ENCODE assay signal across 13 cellular contexts in genomic region chr13:74306496-74306895, GRCh38.
DNase-seq lines count a peak whose midpoint lies in the region; ATAC-seq and TF ChIP-seq lines count a peak whose summit lies in the region.
"Had no signal": no experiment of that assay in that cellular context is flagged by ENCODE, and none has a peak within 500 bp of the region (broad histone marks: within the 10 kb centered on the region; RNA-seq: fewer than 3 reads in every experiment).

No MANE protein-coding gene starts in this region.

- H3F3A ChIP-seq in neural progenitor cell (ENCODE audit: low read depth), result no peaks in the 10 kb centered on the region

- TF ChIP-seq CTCF in activated CD8-positive, alpha-beta T cell treated with anti-CD3 and anti-CD28 coated beads for 36 hours (IDR thresholded peaks at IDR 0.05), result no peak
- TF ChIP-seq CTCF in brain microvascular endothelial cell (IDR thresholded peaks at IDR 0.05; ENCODE audit: low read depth, low read length, missing control alignments), result peak; percentile 31
- peak; percentile 11 for TF ChIP-seq CTCF in neural progenitor cell (IDR thresholded peaks at IDR 0.05)

- no peaks in the 10 kb centered on the region for H3K27me3 Mint-ChIP-seq in activated CD8-positive, alpha-beta T cell treated with anti-CD3 and anti-CD28 coated beads for 36 hours
- H3K27me3 Mint-ChIP-seq in activated CD8-positive, alpha-beta T cell treated with anti-CD3 and anti-CD28 coated beads, Interleukin-2, amount 10 ng/mL, durations not matched to agents 7 days and 5 days (ENCODE audit: low read depth), result no peaks in the 10 kb centered on the region
- H3K27me3 Mint-ChIP-seq in neural progenitor cell (ENCODE audit: insufficient read depth, low read depth), result no peaks in the 10 kb centered on the region

- no peak overlapping the region for H3K27ac ChIP-seq in brain microvascular endothelial cell
- H3K27ac ChIP-seq in neural progenitor cell, result no peak overlapping the region
- no peak overlapping the region for H3K27ac ChIP-seq in effector memory CD4-positive, alpha-beta T cell (ENCODE audit: insufficient read depth, low read length, poor library complexity, severe bottlenecking)
- H3K27ac ChIP-seq: Peyer's patch had no signal

- H3K36me3 ChIP-seq in brain microvascular endothelial cell (replicated peaks) (no peaks in the 10 kb centered on the region), neural progenitor cell (no peaks in the 10 kb centered on the region)
- no peaks in the 10 kb centered on the region for H3K36me3 ChIP-seq in effector memory CD4-positive, alpha-beta T cell (ENCODE audit: control insufficient read depth, insufficient read depth, low read length)
- H3K36me3 ChIP-seq: Peyer's patch had no signal

- peaks cover 4% of the 10 kb centered on the region for H3K36me3 Mint-ChIP-seq in activated CD8-positive, alpha-beta T cell treated with anti-CD3 and anti-CD28 coated beads for 36 hours (ENCODE audit: low read depth)
- no peaks in the 10 kb centered on the region for H3K36me3 Mint-ChIP-seq in activated CD8-positive, alpha-beta T cell treated with anti-CD3 and anti-CD28 coated beads, Interleukin-2, amount 10 ng/mL, durations not matched to agents 7 days and 5 days (ENCODE audit: low read depth)
- H3K36me3 Mint-ChIP-seq in neural progenitor cell, result no peaks in the 10 kb centered on the region

- H3K4me1 Mint-ChIP-seq in activated CD8-positive, alpha-beta T cell treated with anti-CD3 and anti-CD28 coated beads for 36 hours (ENCODE audit: low read depth), result peaks cover 11% of the 10 kb centered on the region
- H3K4me1 Mint-ChIP-seq in activated CD8-positive, alpha-beta T cell treated with anti-CD3 and anti-CD28 coated beads, Interleukin-2, amount 10 ng/mL, durations not matched to agents 7 days and 5 days (ENCODE audit: low read depth), result peaks cover 3% of the 10 kb centered on the region
- peaks cover 21% of the 10 kb centered on the region for H3K4me1 Mint-ChIP-seq in neural progenitor cell
- H3K4me1 Mint-ChIP-seq: activated B cell treated with CpG ODN at 0.5 μM for 24 hours had no signal

- peaks cover 14% of the 10 kb centered on the region for H3K4me1 ChIP-seq in neural progenitor cell
- H3K4me1 ChIP-seq in effector memory CD4-positive, alpha-beta T cell (ENCODE audit: control insufficient read depth, insufficient read depth, low read length, poor library complexity, severe bottlenecking), result no peaks in the 10 kb centered on the region
- H3K4me1 ChIP-seq: Peyer's patch had no signal

- H3K4me3 ChIP-seq in brain microvascular endothelial cell (ENCODE audit: low read depth, low read length) (no peak overlapping the region), neural progenitor cell (no peak overlapping the region)
- no peak overlapping the region for H3K4me3 ChIP-seq in effector memory CD4-positive, alpha-beta T cell (ENCODE audit: insufficient read depth, low read depth, low read length, poor library complexity, severe bottlenecking)
- H3K4me3 ChIP-seq: Peyer's patch had no signal

- DNase-seq in activated CD8-positive, alpha-beta T cell treated with anti-CD3 and anti-CD28 coated beads for 36 hours, result no peak
- no peak for DNase-seq in activated CD8-positive, alpha-beta T cell treated with anti-CD3 and anti-CD28 coated beads, Interleukin-2, amount 10 ng/mL, durations not matched to agents 7 days and 5 days
- DNase-seq in NCI-H1417 treated with DMSO at 0.1 percent for 48 hours (lab: John Stamatoyannopoulos, UW) (peak; percentile 38), brain microvascular endothelial cell (peak; percentile 23), neural progenitor cell (ENCODE audit: low spot score) (no peak), DMS79 (lab: John Stamatoyannopoulos, UW) (no peak)
- no peak for DNase-seq in effector memory CD4-positive, alpha-beta T cell
- DNase-seq: activated B cell treated with CpG ODN at 0.5 μM for 24 hours; activated gamma-delta T cell; Kasumi-1; Peyer's patch; stimulated activated CD4-positive, alpha-beta T cell treated with anti-CD3 and anti-CD28 coated beads, Interleukin-2, amount 100 ng/mL, for 24 hours had no signal

- H3K27ac Mint-ChIP-seq in activated CD8-positive, alpha-beta T cell treated with anti-CD3 and anti-CD28 coated beads for 36 hours, result no peak overlapping the region
- no peak overlapping the region for H3K27ac Mint-ChIP-seq in activated CD8-positive, alpha-beta T cell treated with anti-CD3 and anti-CD28 coated beads, Interleukin-2, amount 10 ng/mL, durations not matched to agents 7 days and 5 days
- H3K27ac Mint-ChIP-seq in neural progenitor cell, result no peak overlapping the region
- H3K27ac Mint-ChIP-seq: activated B cell treated with CpG ODN at 0.5 μM for 24 hours had no signal

- no peaks in the 10 kb centered on the region for H3K9me3 ChIP-seq in neural progenitor cell (ENCODE audit: low read depth)
- H3K9me3 ChIP-seq in effector memory CD4-positive, alpha-beta T cell (ENCODE audit: control insufficient read depth, low read length), result no peaks in the 10 kb centered on the region
- H3K9me3 ChIP-seq: Peyer's patch had no signal

- in situ Hi-C loops in brain microvascular endothelial cell (cut with HindIII; ENCODE audit: low pct_ligation_motif_present, low sequenced_read_pairs), result no loop called here

- no peaks in the 10 kb centered on the region for H4K20me1 ChIP-seq in neural progenitor cell (ENCODE audit: low read depth)

- H3K27me3 ChIP-seq in brain microvascular endothelial cell (replicated peaks), result no peaks in the 10 kb centered on the region
- no peaks in the 10 kb centered on the region for H3K27me3 ChIP-seq in neural progenitor cell
- H3K27me3 ChIP-seq in effector memory CD4-positive, alpha-beta T cell (replicated peaks; ENCODE audit: control insufficient read depth, insufficient read depth, low read length, poor library complexity, severe bottlenecking), result no peaks in the 10 kb centered on the region
- H3K27me3 ChIP-seq: Peyer's patch had no signal

- H3K79me2 ChIP-seq in neural progenitor cell (ENCODE audit: low read depth), result no peaks in the 10 kb centered on the region

- intact Hi-C loops in activated CD8-positive, alpha-beta T cell treated with anti-CD3 and anti-CD28 coated beads for 36 hours (cut with micrococcal nuclease), result no loop called here

- no peaks in the 10 kb centered on the region for H3K9me3 Mint-ChIP-seq in activated CD8-positive, alpha-beta T cell treated with anti-CD3 and anti-CD28 coated beads for 36 hours
- H3K9me3 Mint-ChIP-seq in activated CD8-positive, alpha-beta T cell treated with anti-CD3 and anti-CD28 coated beads, Interleukin-2, amount 10 ng/mL, durations not matched to agents 7 days and 5 days (ENCODE audit: insufficient read depth), result no peaks in the 10 kb centered on the region
- H3K9me3 Mint-ChIP-seq in neural progenitor cell, result peaks cover 2% of the 10 kb centered on the region
- H3K9me3 Mint-ChIP-seq: activated B cell treated with CpG ODN at 0.5 μM for 24 hours had no signal

- no peak overlapping the region for H3K9ac ChIP-seq in neural progenitor cell

- ATAC-seq in activated CD8-positive, alpha-beta T cell treated with anti-CD3 and anti-CD28 coated beads for 36 hours, result peak; percentile 77
- ATAC-seq in activated CD8-positive, alpha-beta T cell treated with anti-CD3 and anti-CD28 coated beads, Interleukin-2, amount 10 ng/mL, durations not matched to agents 7 days and 5 days, result no peak
- no peak for ATAC-seq in HG02678 (IDR thresholded peaks at IDR 0.05; ENCODE audit: unreplicated experiment)

- H2AFZ ChIP-seq in neural progenitor cell (replicated peaks), result peak overlapping the region; percentile 61

- CTCF ChIA-PET in activated CD8-positive, alpha-beta T cell treated with anti-CD3 and anti-CD28 coated beads for 36 hours (lab: Charles Lee), result interaction anchor here (1.0 to 2.5 kb wide), 2 partner anchors 12 to 17 kb away, joined by 4 to 7 read pairs; no protein-coding TSS in a partner anchor
- CTCF ChIA-PET in activated CD8-positive, alpha-beta T cell treated with anti-CD3 and anti-CD28 coated beads, Interleukin-2, amount 10 ng/mL, durations not matched to agents 7 days and 5 days (lab: Charles Lee), result interaction anchor here (0.6 to 1.5 kb wide), 3 partner anchors 10 to 20 kb away, joined by 3 to 6 read pairs (median 3); no protein-coding TSS in a partner anchor

- no peak overlapping the region for H3K4me3 Mint-ChIP-seq in activated CD8-positive, alpha-beta T cell treated with anti-CD3 and anti-CD28 coated beads for 36 hours
- H3K4me3 Mint-ChIP-seq in activated CD8-positive, alpha-beta T cell treated with anti-CD3 and anti-CD28 coated beads, Interleukin-2, amount 10 ng/mL, durations not matched to agents 7 days and 5 days, result no peak overlapping the region
- no peak overlapping the region for H3K4me3 Mint-ChIP-seq in neural progenitor cell
- H3K4me3 Mint-ChIP-seq: activated B cell treated with CpG ODN at 0.5 μM for 24 hours had no signal

- POLR2A ChIA-PET in activated CD8-positive, alpha-beta T cell treated with anti-CD3 and anti-CD28 coated beads for 36 hours (lab: Charles Lee), result interaction anchor here (0.6 kb wide), 1 partner anchor 442 kb away, joined by 3 read pairs; no protein-coding TSS in a partner anchor
- POLR2A ChIA-PET in activated CD8-positive, alpha-beta T cell treated with anti-CD3 and anti-CD28 coated beads, Interleukin-2, amount 10 ng/mL, durations not matched to agents 7 days and 5 days (lab: Charles Lee), result no interaction called here

- H3K4me2 ChIP-seq in neural progenitor cell, result no peak overlapping the region

Comparison
In these comparisons a context has a peak if more than half of its experiments do, and no peak if none do; other contexts are left out.
1. DNase-seq: peak in NCI-H1417 treated with DMSO at 0.1 percent for 48 hours (single experiment) and brain microvascular endothelial cell (single experiment); none in activated CD8-positive, alpha-beta T cell treated with anti-CD3 and anti-CD28 coated beads for 36 hours (single experiment), activated CD8-positive, alpha-beta T cell treated with anti-CD3 and anti-CD28 coated beads, Interleukin-2, amount 10 ng/mL, durations not matched to agents 7 days and 5 days (single experiment), neural progenitor cell (single experiment), DMS79 (single experiment) and effector memory CD4-positive, alpha-beta T cell (0 of 3).